In the genomic region with DNA sequence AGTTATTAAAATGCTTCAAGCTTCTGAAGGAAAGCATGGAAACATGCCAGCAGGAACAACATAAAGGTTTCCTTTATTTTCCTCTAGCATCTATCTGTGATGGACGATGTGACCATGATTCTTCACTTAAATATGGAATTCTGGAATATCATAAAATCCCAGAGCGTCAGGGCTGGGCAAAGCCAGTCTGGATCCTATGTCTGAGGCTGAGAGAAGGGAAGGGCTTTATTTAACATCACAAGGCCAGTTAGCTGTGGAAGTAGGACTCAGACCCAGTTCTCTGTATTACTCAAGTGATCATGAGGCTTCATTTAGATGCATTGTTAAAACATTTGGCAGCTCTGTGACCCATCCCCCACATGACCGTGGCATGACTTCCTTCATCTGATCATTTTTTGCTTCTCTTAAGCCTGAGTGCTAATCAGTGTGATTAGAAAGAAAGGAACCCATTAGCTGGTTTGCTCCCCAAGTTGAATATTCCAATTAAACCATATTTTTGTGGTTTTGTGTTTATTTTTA, we compare ENCODE assay signal across 33 cellular contexts. TPM values are rescaled to one million over a fixed set of nuclear protein-coding genes. Genes with fewer than 3 reads are reported as not detected.
"Had no signal": no experiment of that assay in that cellular context is flagged by ENCODE, and none has a peak within 500 bp of the region (broad histone marks: within the 10 kb centered on the region; RNA-seq: fewer than 3 reads in every experiment).

No MANE protein-coding gene starts in this region.

- DNase-seq: activated CD4-positive, alpha-beta T cell treated with anti-CD3 and anti-CD28 coated beads for 36 hours; activated CD4-positive, alpha-beta T cell treated with anti-CD3 and anti-CD28 coated beads, Interleukin-2, amount 50 U/mL, for 48 hours; activated naive CD8-positive, alpha-beta T cell treated with anti-CD3 and anti-CD28 coated beads, Interleukin-2, amount 50 U/mL, for 24 hours; activated T-cell treated with anti-CD3 and anti-CD28 coated beads, Interleukin-2, amount 50 U/mL, for 4 hours; amygdala; caudate nucleus; dermis blood vessel endothelial cell; effector CD4-positive, alpha-beta T cell; gastrocnemius medialis; glutamatergic neuron; islet precursor cell; left ventricle myocardium inferior; nephron progenitor cell; small intestine; stimulated activated CD4-positive, alpha-beta T cell treated with anti-CD3 and anti-CD28 coated beads, Interleukin-4, amount 100 ng/mL, for 24 hours; SW 1271; T-helper 9 cell had no signal

- H3K9me3 ChIP-seq: esophagus muscularis mucosa, gastrocnemius medialis, left ventricle myocardium inferior, neutrophil, thoracic aorta, vagina had no signal

- ATAC-seq: activated CD4-positive, alpha-beta T cell treated with anti-CD3 and anti-CD28 coated beads for 36 hours; activated naive CD8-positive, alpha-beta T cell treated with anti-CD3 and anti-CD28 coated beads, Interleukin-2, amount 50 U/mL, for 24 hours; activated T-cell treated with anti-CD3 and anti-CD28 coated beads, Interleukin-2, amount 50 U/mL, for 4 hours; activated T-helper 17 cell treated with anti-CD3 and anti-CD28 coated beads, Interleukin-2, amount 50 U/mL, for 72 hours; gastrocnemius medialis; sciatic nerve; stimulated activated effector memory CD8-positive, alpha-beta T cell treated with anti-CD3 and anti-CD28 coated beads, Interleukin-12 subunit alpha, Interleukin-12 subunit beta, amount 100 ng/mL, for 72 hours; WTC11 had no signal

- H3K27me3 ChIP-seq: esophagus muscularis mucosa, gastrocnemius medialis, neutrophil, vagina had no signal

- H3K36me3 ChIP-seq: esophagus muscularis mucosa, gastrocnemius medialis, left ventricle myocardium inferior, neutrophil, thoracic aorta, vagina had no signal

- FAIRE-seq: small intestine, TTC549 had no signal

- H3K4me3 ChIP-seq: esophagus muscularis mucosa, gastrocnemius medialis, left ventricle myocardium inferior, lung, thoracic aorta, vagina had no signal

- H3K27ac ChIP-seq: esophagus muscularis mucosa, gastrocnemius medialis, left ventricle myocardium inferior, neutrophil, thoracic aorta, vagina had no signal

- H3K4me1 ChIP-seq: gastrocnemius medialis, vagina had no signal

RNA-seq across cellular contexts. Expression of gene HSFX4, which starts 49.8 kb away (rescaled TPM):
- total RNA-seq: activated CD4-positive, alpha-beta T cell treated with anti-CD3 and anti-CD28 coated beads for 36 hours; activated T-cell treated with anti-CD3 and anti-CD28 coated beads, Interleukin-2, amount 50 U/mL, for 4 hours; activated T-helper 17 cell treated with anti-CD3 and anti-CD28 coated beads, Interleukin-2, amount 50 U/mL, for 72 hours; dermis blood vessel endothelial cell; esophagus muscularis mucosa; gastrocnemius medialis; left ventricle myocardium inferior; lung; mesenteric fat pad; mucosa of gallbladder; osteocyte; progenitor cell of endocrine pancreas; renal cortical epithelial cell; sciatic nerve; subcutaneous adipose tissue; thoracic aorta; vagina; WTC11 had no signal
- polyA plus RNA-seq: small intestine had no signal
